Comparison of ENCODE assay signal across 8 cellular contexts in genomic region chr3:42581400-42581708, GRCh38. TPM values are rescaled to one million over a fixed set of nuclear protein-coding genes. Genes with fewer than 3 reads are reported as not detected.
DNase-seq lines count a peak whose midpoint lies in the region; ATAC-seq and TF ChIP-seq lines count a peak whose summit lies in the region.

No MANE protein-coding gene starts in this region.

- CTCF ChIA-PET in Calu3 (lab: Charles Lee), result interaction anchor here (0.6 to 1.4 kb wide), 4 partner anchors 9 to 102 kb away, joined by 3 to 4 read pairs (median 4); partner anchors contain the start of genes NKTR and SS18L2

- DNase-seq in Calu3, result no peak
- peak; percentile 42 to 57 for DNase-seq in NCI-H524 (lab: John Stamatoyannopoulos, UW)
- no peak for DNase-seq in effector memory CD8-positive, alpha-beta T cell
- no peak for DNase-seq in stimulated activated CD8-positive, alpha-beta memory T cell treated with anti-CD3 and anti-CD28 coated beads, Interleukin-4, amount 100 ng/mL, for 48 hours
- DNase-seq in left colon, result no peak
- DNase-seq in NCI-H1417 treated with DMSO at 0.1 percent for 48 hours (lab: John Stamatoyannopoulos, UW), result no peak

- intact Hi-C loops in Calu3 (cut with micrococcal nuclease; ENCODE audit: unreplicated experiment), result no loop called here
- intact Hi-C loops in left colon (cut with DNase I, micrococcal nuclease), result no loop called here

- H3K4me1 Mint-ChIP-seq in Calu3 (ENCODE audit: low read depth, unreplicated experiment), result peaks cover 35% of the 10 kb centered on the region
- peaks cover 35 to 46% of the 10 kb centered on the region in 2 donors for H3K4me1 Mint-ChIP-seq in effector memory CD8-positive, alpha-beta T cell (ENCODE audit: low read depth in 2 of 2)

- no TSS peak for BruUV-seq in Calu3 (replicated peaks; lab: Mats Ljungman, UMichigan)

- H3K27ac ChIP-seq in neutrophil, result peak overlapping the region; percentile 84

- no peaks in the 10 kb centered on the region for H3K36me3 ChIP-seq in neutrophil

- no peak overlapping the region for H3K27ac Mint-ChIP-seq in Calu3 (ENCODE audit: unreplicated experiment)
- peak overlapping the region; percentile 12 to 95 for H3K27ac Mint-ChIP-seq in effector memory CD8-positive, alpha-beta T cell

- no peaks in the 10 kb centered on the region for H3K27me3 Mint-ChIP-seq in Calu3 (ENCODE audit: unreplicated experiment)
- H3K27me3 Mint-ChIP-seq in effector memory CD8-positive, alpha-beta T cell, result no peaks in the 10 kb centered on the region

- no peaks in the 10 kb centered on the region for H3K9me3 ChIP-seq in neutrophil

- no peaks in the 10 kb centered on the region for H3K9me3 Mint-ChIP-seq in Calu3 (ENCODE audit: low read depth, unreplicated experiment)
- no peaks in the 10 kb centered on the region for H3K9me3 Mint-ChIP-seq in effector memory CD8-positive, alpha-beta T cell

- TF ChIP-seq CTCF in Calu3 (IDR thresholded peaks at IDR 0.05; ENCODE audit: unreplicated experiment) (no peak), neutrophil (IDR thresholded peaks at IDR 0.05) (no peak)

- H3K36me3 Mint-ChIP-seq in Calu3 (ENCODE audit: insufficient read depth, unreplicated experiment), result peaks cover 30% of the 10 kb centered on the region
- peaks cover 23% of the 10 kb centered on the region for H3K36me3 Mint-ChIP-seq in effector memory CD8-positive, alpha-beta T cell (ENCODE audit: insufficient read depth)

- no peak for ATAC-seq in effector memory CD8-positive, alpha-beta T cell (replicated peaks)
- ATAC-seq in left colon (no peak), HG03439 (IDR thresholded peaks at IDR 0.05; ENCODE audit: unreplicated experiment) (no peak)

- H3K4me1 ChIP-seq in neutrophil (ENCODE audit: control insufficient read depth in 1 of 2, insufficient read depth in 1 of 2, low read depth in 1 of 2, low read length in 1 of 2), result peaks cover 17 to 21% of the 10 kb centered on the region in 2 experiments

- H3K27me3 ChIP-seq in neutrophil, result no peaks in the 10 kb centered on the region

- peak overlapping the region; percentile 90 for H3K4me3 Mint-ChIP-seq in Calu3 (ENCODE audit: low read depth, unreplicated experiment)
- peak overlapping the region; percentile 80 to 89 for H3K4me3 Mint-ChIP-seq in effector memory CD8-positive, alpha-beta T cell

- peak overlapping the region; percentile 73 to 90 for H3K4me3 ChIP-seq in neutrophil (ENCODE audit: low read depth in 1 of 2, low read length in 1 of 2)

RNA-seq across cellular contexts. Expression of gene SEC22C, which starts 0.4 kb away (rescaled TPM):
- total RNA-seq in Calu3 (2022) (32.1 and 42.3 TPM in 2 replicates), left colon (10 to 100 TPM; 11.4 to 15.2 TPM)

RNA-seq across cellular contexts. Expression of gene SS18L2, which starts 9.3 kb away (rescaled TPM):
- total RNA-seq in Calu3 (2022) (23.7 and 25.3 TPM in 2 replicates), left colon (10 to 100 TPM; 19.0 to 20.5 TPM)

RNA-seq across cellular contexts. Expression of gene NKTR, which starts 19.1 kb away (rescaled TPM):
- 61.3 and 70.0 TPM in 2 replicates for total RNA-seq in Calu3 (2022)
- total RNA-seq in left colon, result 10 to 100 TPM; 54.1 to 63.9 TPM

Comparison
In these comparisons a context has a peak if more than half of its experiments do, and no peak if none do; other contexts are left out.
1. DNase-seq: peak in NCI-H524 (2 of 2); none in Calu3 (single experiment), effector memory CD8-positive, alpha-beta T cell (0 of 3), stimulated activated CD8-positive, alpha-beta memory T cell treated with anti-CD3 and anti-CD28 coated beads, Interleukin-4, amount 100 ng/mL, for 48 hours (single experiment), left colon (0 of 2) and NCI-H1417 treated with DMSO at 0.1 percent for 48 hours (single experiment).